Comparison of ENCODE assay signal across 8 cellular contexts in the genomic region with DNA sequence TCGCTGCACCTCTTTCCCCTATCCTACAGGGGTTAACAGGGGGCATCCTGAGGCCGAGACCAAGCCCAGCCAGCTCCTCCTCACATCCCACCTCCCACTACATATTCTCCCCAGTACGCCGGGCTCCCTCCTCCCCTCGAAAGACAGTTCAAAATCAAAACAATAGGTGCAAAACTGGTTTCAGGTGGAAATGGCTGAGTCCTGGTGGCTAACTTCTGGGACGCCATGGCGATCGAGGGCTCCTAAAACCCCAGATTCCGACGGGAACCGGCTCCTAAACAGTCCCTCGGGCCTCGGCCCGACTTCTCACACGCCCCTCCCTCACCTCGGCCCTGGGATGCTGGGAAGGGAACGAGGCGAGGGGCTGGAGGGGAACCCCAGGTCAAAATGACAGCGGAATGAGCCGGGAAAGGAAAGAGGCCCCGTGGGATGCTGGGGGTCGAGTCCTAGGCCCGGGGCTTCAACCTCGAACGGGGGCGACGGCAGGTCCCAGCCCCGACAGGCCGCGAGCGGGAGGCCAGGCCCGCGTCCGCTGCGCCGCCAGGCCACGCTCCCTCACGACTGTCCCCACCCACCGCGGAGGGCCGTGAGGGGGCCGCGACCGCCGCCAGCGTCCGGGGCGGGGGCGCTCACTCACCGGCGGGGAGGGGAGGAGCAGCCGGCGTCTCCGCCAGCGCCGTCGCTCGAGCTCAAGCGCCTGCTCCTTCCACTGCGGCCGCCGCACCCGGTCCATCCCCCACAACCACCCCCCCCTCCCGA. TPM values are rescaled to one million over a fixed set of nuclear protein-coding genes. Genes with fewer than 3 reads are reported as not detected.
DNase-seq lines count a peak whose midpoint lies in the region; TF ChIP-seq lines count a peak whose summit lies in the region.

No MANE protein-coding gene starts in this region.

- H3K27me3 ChIP-seq in GM23248 (replicated peaks; ENCODE audit: insufficient read depth): no peaks in the 10 kb centered on the region

- in situ Hi-C loops in GM23248 (cut with MboI): no loop called here

- DNase-seq in NCI-H1694 treated with DMSO at 0.1 percent for 48 hours (lab: John Stamatoyannopoulos, UW) (peak; percentile 45), NCI-H1694 (lab: John Stamatoyannopoulos, UW) (no peak), GM23248 (no peak), LHCN-M2 (ENCODE audit: low read depth) (peak; percentile 24), lower leg skin (ENCODE audit: low spot score in 2 of 2) (peak; percentile 18 to 88)
- DNase-seq in activated CD4-positive, CD25-positive, alpha-beta regulatory T cell treated with anti-CD3 and anti-CD28 coated beads, Interleukin-2, amount 50 U/mL, for 16 hours (ENCODE audit: low read depth, low spot score): peak; percentile 53
- peak; percentile 28 to 56 (median 40) for DNase-seq in stimulated activated CD4-positive, alpha-beta T cell treated with anti-CD3 and anti-CD28 coated beads, TNF-alpha, amount 100 ng/mL, for 48 hours (ENCODE audit: low read depth in 3 of 3)

- 1% methylated on average over 22 to 31 of the region's 64 CpGs for WGBS in GM23248 (ENCODE audit: low coverage in 1 of 2, low lambda C conversion rate in 2 of 2, missing lambda C conversion rate in 2 of 2), 2 experiments
- 0 to 2% methylated on average over 22 to 40 of the region's 64 CpGs for WGBS in lower leg skin, 2 donors

- H2AFZ ChIP-seq in GM23248: peak overlapping the region; percentile 91

- no peak for TF ChIP-seq CTCF in lower leg skin (IDR thresholded peaks at IDR 0.05)

- no peaks in the 10 kb centered on the region for H3K9me3 ChIP-seq in GM23248 (ENCODE audit: low read depth)

- intact Hi-C loops in lower leg skin (cut with DNase I; ENCODE audit: low total_unique reads): no loop called here

- H4K20me1 ChIP-seq in GM23248 (ENCODE audit: insufficient read depth): peaks cover 5% of the 10 kb centered on the region; the same call in 1 of the 2 replicates

- H3F3A ChIP-seq in GM23248 (ENCODE audit: insufficient read depth): peaks cover 44% of the 10 kb centered on the region

- H3K27ac ChIP-seq in GM23248 (peak overlapping the region; percentile 42), cingulate gyrus (ENCODE audit: low read depth, low read length) (peak overlapping the region; percentile 86)

- peaks cover 30% of the 10 kb centered on the region for H3K79me2 ChIP-seq in GM23248 (ENCODE audit: insufficient read depth)

- TF ChIP-seq POLR2A in lower leg skin (IDR thresholded peaks at IDR 0.05): no peak

- peaks cover 27% of the 10 kb centered on the region for H3K4me1 ChIP-seq in GM23248 (ENCODE audit: insufficient read depth)

- H3K4me2 ChIP-seq in GM23248 (ENCODE audit: unreplicated experiment): peak overlapping the region; percentile 95

- H3K9me2 ChIP-seq in GM23248 (ENCODE audit: insufficient read depth): no peaks in the 10 kb centered on the region

- H3K9ac ChIP-seq in GM23248: peak overlapping the region; percentile 97

- H3K36me3 ChIP-seq in GM23248 (ENCODE audit: low read depth): no peaks in the 10 kb centered on the region

- H3K4me3 ChIP-seq in GM23248 (peak overlapping the region; percentile 98), lower leg skin (ENCODE audit: low read depth, poor library complexity, severe bottlenecking) (peak overlapping the region; percentile 75)

RNA-seq across cellular contexts. Expression of a gene that starts 0.5 kb away (rescaled TPM):
- 7.8 and 11.1 TPM in 2 replicates for total RNA-seq in GM23248 (2014; rRNA removed; shearing (Covaris generic))
- polyA plus RNA-seq in GM23248 (2016; fragmentation: Nextera tagmentation; extraction: Ambion mirVana): 4.0 and 4.2 TPM in 2 replicates
- total RNA-seq in LHCN-M2 (2014; rRNA removed): 6.3 and 12.0 TPM in 2 replicates
- polyA plus RNA-seq in LHCN-M2 (2012): 7.9 TPM
- total RNA-seq in lower leg skin: 10 to 100 TPM; 15.1 to 28.6 (median 18.8) TPM

Comparison
In these comparisons a context has a peak if more than half of its experiments do, and no peak if none do; other contexts are left out.
1. DNase-seq: peak in NCI-H1694 treated with DMSO at 0.1 percent for 48 hours (single experiment), LHCN-M2 (single experiment), activated CD4-positive, CD25-positive, alpha-beta regulatory T cell treated with anti-CD3 and anti-CD28 coated beads, Interleukin-2, amount 50 U/mL, for 16 hours (single experiment), lower leg skin (2 of 2) and stimulated activated CD4-positive, alpha-beta T cell treated with anti-CD3 and anti-CD28 coated beads, TNF-alpha, amount 100 ng/mL, for 48 hours (3 of 3); none in NCI-H1694 (single experiment) and GM23248 (single experiment).